In genomic region chr5:67146574-67146973, GRCh38 we compare ENCODE assay signal across 24 cellular contexts. TPM values are rescaled to one million over a fixed set of nuclear protein-coding genes. Genes with fewer than 3 reads are reported as not detected.
DNase-seq lines count a peak whose midpoint lies in the region; ATAC-seq and TF ChIP-seq lines count a peak whose summit lies in the region.
"Had no signal": no experiment of that assay in that cellular context is flagged by ENCODE, and none has a peak within 500 bp of the region (broad histone marks: within the 10 kb centered on the region; RNA-seq: fewer than 3 reads in every experiment).

No MANE protein-coding gene starts in this region.

- no peak for TF ChIP-seq CTCF in fibroblast of mammary gland (conservative IDR thresholded peaks at IDR 0.05; ENCODE audit: control insufficient read depth, insufficient read depth, low read depth, low read length)

- no peaks in the 10 kb centered on the region for H3K9me3 Mint-ChIP-seq in activated naive CD8-positive, alpha-beta T cell treated with anti-CD3 and anti-CD28 coated beads, Interleukin-2, amount 50 U/mL, for 24 hours
- H3K9me3 Mint-ChIP-seq: activated T-cell treated with anti-CD3 and anti-CD28 coated beads, Interleukin-2, amount 50 U/mL, for 24 hours; CD4-positive, alpha-beta memory T cell had no signal

- peak overlapping the region; percentile 34; the same call in 1 of the 2 replicates for H3K9ac ChIP-seq in Karpas-422 (ENCODE audit: low read length)
- H3K9ac ChIP-seq: KMS-11 had no signal

- H3K36me3 Mint-ChIP-seq in activated naive CD8-positive, alpha-beta T cell treated with anti-CD3 and anti-CD28 coated beads, Interleukin-2, amount 50 U/mL, for 24 hours (ENCODE audit: low read depth): peaks cover 21% of the 10 kb centered on the region

- peak overlapping the region; percentile 67 for H3K4me2 ChIP-seq in Karpas-422 (ENCODE audit: low read depth, low read length, poor library complexity, severe bottlenecking)
- H3K4me2 ChIP-seq: hepatocyte, KMS-11 had no signal

- H3K79me2 ChIP-seq in Karpas-422 (ENCODE audit: low read length): no peaks in the 10 kb centered on the region
- H3K79me2 ChIP-seq: hepatocyte had no signal

- peaks cover 70% of the 10 kb centered on the region for H3K4me1 ChIP-seq in Karpas-422 (ENCODE audit: low read length)
- H3K4me1 ChIP-seq: foreskin keratinocyte, psoas muscle, testis had no signal

- no peaks in the 10 kb centered on the region for H3K9me2 ChIP-seq in Karpas-422 (replicated peaks; ENCODE audit: insufficient read depth, low read length)

- H2AFZ ChIP-seq in Karpas-422 (ENCODE audit: low read length): peak overlapping the region; percentile 4; the same call in 1 of the 2 replicates
- H2AFZ ChIP-seq: hepatocyte had no signal

- H3K4me3 Mint-ChIP-seq in activated naive CD8-positive, alpha-beta T cell treated with anti-CD3 and anti-CD28 coated beads, Interleukin-2, amount 50 U/mL, for 24 hours: no peak overlapping the region
- H3K4me3 Mint-ChIP-seq: activated T-cell treated with anti-CD3 and anti-CD28 coated beads, Interleukin-2, amount 50 U/mL, for 24 hours; CD4-positive, alpha-beta memory T cell had no signal

- H3K27me3 Mint-ChIP-seq in activated naive CD8-positive, alpha-beta T cell treated with anti-CD3 and anti-CD28 coated beads, Interleukin-2, amount 50 U/mL, for 24 hours: no peaks in the 10 kb centered on the region
- H3K27me3 Mint-ChIP-seq: activated T-cell treated with anti-CD3 and anti-CD28 coated beads, Interleukin-2, amount 50 U/mL, for 24 hours; CD4-positive, alpha-beta memory T cell had no signal

- H3K9me3 ChIP-seq in Karpas-422 (ENCODE audit: low read length): no peaks in the 10 kb centered on the region
- H3K9me3 ChIP-seq: psoas muscle, testis had no signal

- H3K4me1 Mint-ChIP-seq in activated naive CD8-positive, alpha-beta T cell treated with anti-CD3 and anti-CD28 coated beads, Interleukin-2, amount 50 U/mL, for 24 hours: no peaks in the 10 kb centered on the region

- no peak for ATAC-seq in GM21576 (IDR thresholded peaks at IDR 0.05; ENCODE audit: unreplicated experiment)
- ATAC-seq in activated naive CD8-positive, alpha-beta T cell treated with anti-CD3 and anti-CD28 coated beads, Interleukin-2, amount 50 U/mL, for 24 hours: no peak
- ATAC-seq: activated CD4-positive, CD25-positive, alpha-beta regulatory T cell treated with anti-CD3 and anti-CD28 coated beads, Interleukin-2, amount 50 U/mL, for 24 hours; foreskin keratinocyte; psoas muscle had no signal

- H4K20me1 ChIP-seq in Karpas-422 (ENCODE audit: insufficient read depth, low read depth, low read length): no peaks in the 10 kb centered on the region

- no peaks in the 10 kb centered on the region for H3K36me3 ChIP-seq in Karpas-422 (ENCODE audit: insufficient read depth, low read length)

- H3K27ac ChIP-seq in Karpas-422 (ENCODE audit: low read length): peak overlapping the region; percentile 89
- H3K27ac ChIP-seq: foreskin keratinocyte, hepatocyte, KMS-11, psoas muscle, testis had no signal

- no peaks in the 10 kb centered on the region for H3K27me3 ChIP-seq in Karpas-422 (ENCODE audit: low read length)
- H3K27me3 ChIP-seq: foreskin keratinocyte, hepatocyte, testis had no signal

- H3K4me3 ChIP-seq in Karpas-422 (ENCODE audit: low read length) (peak overlapping the region; percentile 23), fibroblast of mammary gland (ENCODE audit: control insufficient read depth, low read depth, low read length) (no peak overlapping the region)
- H3K4me3 ChIP-seq: hepatocyte, psoas muscle, testis had no signal

- no peak for DNase-seq in Karpas-422
- DNase-seq in SIG-M5 (lab: John Stamatoyannopoulos, UW): peak; percentile 17
- DNase-seq in fibroblast of mammary gland (ENCODE audit: low read depth): peak; percentile 32
- DNase-seq in renal cortical epithelial cell (ENCODE audit: low read depth): peak; percentile 17
- DNase-seq in occipital lobe (lab: John Stamatoyannopoulos, UW): no peak
- no peak for DNase-seq in activated naive CD8-positive, alpha-beta T cell treated with anti-CD3 and anti-CD28 coated beads, Interleukin-2, amount 50 U/mL, for 24 hours
- DNase-seq in activated CD8-positive, alpha-beta memory T cell treated with anti-CD3 and anti-CD28 coated beads, Interleukin-2, amount 50 U/mL, for 4 hours: no peak
- DNase-seq: activated naive CD4-positive, alpha-beta T cell; activated T-cell treated with anti-CD3 and anti-CD28 coated beads, Interleukin-2, amount 50 U/mL, for 24 hours; amygdala; CD4-positive, alpha-beta memory T cell; DMS 273 treated with DMSO at 0.1 percent for 48 hours; foreskin keratinocyte; NCI-H2081 treated with DMSO at 0.1 percent for 48 hours; NCI-H510A; psoas muscle; stimulated activated CD4-positive, alpha-beta T cell treated with anti-CD3 and anti-CD28 coated beads, Interleukin-4, amount 100 ng/mL, for 1 hour; stimulated activated naive CD4-positive, alpha-beta T cell; testis had no signal

- no peak overlapping the region for H3K27ac Mint-ChIP-seq in activated naive CD8-positive, alpha-beta T cell treated with anti-CD3 and anti-CD28 coated beads, Interleukin-2, amount 50 U/mL, for 24 hours
- H3K27ac Mint-ChIP-seq: activated T-cell treated with anti-CD3 and anti-CD28 coated beads, Interleukin-2, amount 50 U/mL, for 24 hours; CD4-positive, alpha-beta memory T cell had no signal

RNA-seq across cellular contexts. Expression of gene CD180, which starts 50.0 kb away (rescaled TPM):
- 38.0 and 90.7 TPM in 2 replicates for total RNA-seq in Karpas-422 (2014; rRNA removed; shearing (Covaris generic); ENCODE audit: low replicate concordance)
- total RNA-seq in renal cortical epithelial cell: not detected in 2 replicates
- 0.47 TPM for total RNA-seq in occipital lobe
- total RNA-seq: foreskin keratinocyte, H4 had no signal

Comparison
In these comparisons a context has a peak if more than half of its experiments do, and no peak if none do; other contexts are left out.
1. DNase-seq: peak in SIG-M5 (single experiment), fibroblast of mammary gland (single experiment) and renal cortical epithelial cell (single experiment); none in Karpas-422 (single experiment), occipital lobe (single experiment), activated naive CD8-positive, alpha-beta T cell treated with anti-CD3 and anti-CD28 coated beads, Interleukin-2, amount 50 U/mL, for 24 hours (single experiment) and activated CD8-positive, alpha-beta memory T cell treated with anti-CD3 and anti-CD28 coated beads, Interleukin-2, amount 50 U/mL, for 4 hours (single experiment).
2. RNA of gene CD180, which starts 50.0 kb away (total RNA-seq): 38.0 to 90.7 TPM in Karpas-422; 0.47 TPM in occipital lobe (single experiment) and not detected in renal cortical epithelial cell; every median in the first group is over 10 times any median in the second.